In the genomic region with DNA sequence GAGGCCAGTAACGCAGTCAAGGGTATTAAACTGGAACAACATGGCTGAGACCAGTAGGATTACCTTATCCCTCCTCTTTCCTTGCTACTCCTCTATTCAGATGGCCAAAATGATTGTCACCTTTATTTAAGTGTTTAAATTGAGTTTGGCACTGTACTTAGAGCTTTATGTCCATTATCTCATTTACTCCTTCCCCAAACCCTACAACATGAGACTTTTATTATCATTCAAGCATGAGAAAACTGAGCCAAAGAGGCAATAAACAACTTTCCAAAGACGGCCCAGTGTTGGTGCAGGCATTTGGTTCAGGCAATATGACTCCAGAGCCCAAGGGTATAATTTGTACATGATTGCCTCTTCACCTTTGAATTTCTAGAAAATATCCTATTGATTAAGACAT, we compare ENCODE assay signal across 1 cellular context.
TF ChIP-seq lines count a peak whose summit lies in the region.

No MANE protein-coding gene starts in this region.

TF ChIP-seq in GM23338, 12 proteins besides CTCF, POLR2A, EP300 and RAD21 (continued from another document):
- TF ChIP-seq, protein P1, sequence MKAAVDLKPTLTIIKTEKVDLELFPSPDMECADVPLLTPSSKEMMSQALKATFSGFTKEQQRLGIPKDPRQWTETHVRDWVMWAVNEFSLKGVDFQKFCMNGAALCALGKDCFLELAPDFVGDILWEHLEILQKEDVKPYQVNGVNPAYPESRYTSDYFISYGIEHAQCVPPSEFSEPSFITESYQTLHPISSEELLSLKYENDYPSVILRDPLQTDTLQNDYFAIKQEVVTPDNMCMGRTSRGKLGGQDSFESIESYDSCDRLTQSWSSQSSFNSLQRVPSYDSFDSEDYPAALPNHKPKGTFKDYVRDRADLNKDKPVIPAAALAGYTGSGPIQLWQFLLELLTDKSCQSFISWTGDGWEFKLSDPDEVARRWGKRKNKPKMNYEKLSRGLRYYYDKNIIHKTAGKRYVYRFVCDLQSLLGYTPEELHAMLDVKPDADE (IDR thresholded peaks at IDR 0.05), result no peak
- TF ChIP-seq POLR2AphosphoS5 (IDR thresholded peaks at IDR 0.05; ENCODE audit: low read depth) (no peak), ZNF462 (CRISPR knock-in tag; IDR thresholded peaks at IDR 0.05) (no peak), NANOG (IDR thresholded peaks at IDR 0.05; ENCODE audit: borderline replicate concordance) (no peak), CREB1 (CRISPR knock-in tag; IDR thresholded peaks at IDR 0.05; ENCODE audit: low read depth) (no peak), STAT1 (IDR thresholded peaks at IDR 0.05; ENCODE audit: unreplicated experiment) (no peak), ZNF114 (CRISPR knock-in tag; IDR thresholded peaks at IDR 0.05) (no peak), EZH2 (IDR thresholded peaks at IDR 0.05; ENCODE audit: low read depth, unreplicated experiment) (no peak)
